20 cellular contexts compared by ENCODE assay signal in the genomic region with DNA sequence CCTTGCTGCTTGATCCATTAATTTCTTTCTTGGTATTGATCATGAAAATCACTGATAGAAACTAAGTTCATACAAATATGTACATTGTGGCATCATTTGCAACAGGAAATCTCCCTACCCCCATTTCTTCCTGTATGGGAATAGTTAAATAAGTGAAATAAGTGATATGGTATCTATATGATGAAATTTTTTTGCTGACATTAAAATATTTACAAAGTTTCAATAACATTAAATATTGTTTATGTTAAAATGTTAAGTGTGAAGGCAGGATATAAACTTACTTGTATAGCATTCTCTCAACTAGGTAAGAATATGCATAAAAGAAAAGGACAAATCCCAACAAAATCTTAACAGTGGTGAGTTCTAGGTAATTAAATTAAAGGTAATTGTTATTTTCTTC.
"Had no signal": no experiment of that assay in that cellular context is flagged by ENCODE, and none has a peak within 500 bp of the region (broad histone marks: within the 10 kb centered on the region; RNA-seq: fewer than 3 reads in every experiment).

No MANE protein-coding gene starts in this region.

- ATAC-seq: foreskin keratinocyte, gastrocnemius medialis, heart right ventricle, left cardiac atrium, left lung, lower lobe of right lung, mucosa of descending colon had no signal

- H3K36me3 ChIP-seq: colonic mucosa, gastrocnemius medialis, left lung, lower lobe of right lung had no signal

- FAIRE-seq: endothelial cell of umbilical vein, islet of Langerhans, keratinocyte had no signal

- H3K9me3 ChIP-seq: colonic mucosa, esophagus muscularis mucosa, gastrocnemius medialis, heart right ventricle, left lung, lower lobe of right lung, mucosa of descending colon had no signal

- H3K27me3 ChIP-seq: colonic mucosa, esophagus muscularis mucosa, gastrocnemius medialis, heart right ventricle, left lung had no signal

- H3K4me1 ChIP-seq: colonic mucosa, foreskin keratinocyte, gastrocnemius medialis, left lung, lower lobe of right lung had no signal

- H3K27ac ChIP-seq: colonic mucosa, esophagus muscularis mucosa, foreskin keratinocyte, gastrocnemius medialis, heart right ventricle, left lung, lower lobe of right lung had no signal

- H3K4me3 ChIP-seq: colonic mucosa, esophagus muscularis mucosa, gastrocnemius medialis, heart right ventricle, left lung, lower lobe of right lung, mucosa of descending colon had no signal

- DNase-seq: colonic mucosa; cortex of kidney; effector CD4-positive, alpha-beta T cell; effector memory CD4-positive, alpha-beta T cell; foreskin keratinocyte; gastrocnemius medialis; glutamatergic neuron; heart right ventricle; hippocampal formation; left cardiac atrium; left lung; left ventricle myocardium superior; lower lobe of right lung; mesenchymal stem cell; mucosa of descending colon; naive B cell had no signal
